Comparison of ENCODE assay signal across 10 cellular contexts in genomic region chr11:59174664-59175033, GRCh38. TPM values are rescaled to one million over a fixed set of nuclear protein-coding genes. Genes with fewer than 3 reads are reported as not detected.
A peak's percentile ranks its signal among the peaks of the same experiment; 100 is the strongest.
DNase-seq lines count a peak whose midpoint lies in the region; ATAC-seq and TF ChIP-seq lines count a peak whose summit lies in the region.
"Had no signal": no experiment of that assay in that cellular context is flagged by ENCODE, and none has a peak within 500 bp of the region (broad histone marks: within the 10 kb centered on the region; RNA-seq: fewer than 3 reads in every experiment).

No MANE protein-coding gene starts in this region.

- H3K36me3 ChIP-seq in gastroesophageal sphincter: no peaks in the 10 kb centered on the region
- H3K36me3 ChIP-seq in ovary: no peaks in the 10 kb centered on the region
- H3K36me3 ChIP-seq: uterus had no signal

- ATAC-seq in gastroesophageal sphincter: no peak
- no peak for ATAC-seq in HG03039 (IDR thresholded peaks at IDR 0.05; ENCODE audit: unreplicated experiment)
- ATAC-seq in GM18520 (IDR thresholded peaks at IDR 0.05; ENCODE audit: unreplicated experiment): no peak
- ATAC-seq in HG03342 (IDR thresholded peaks at IDR 0.05; ENCODE audit: unreplicated experiment): no peak

- WGBS in gastroesophageal sphincter (ENCODE audit: low coverage in 1 of 2), 2 donors: 85 to 100% methylated on average over 3 to 6 of the region's 7 CpGs
- 70 to 78% (median 72%) methylated on average over 7 of the region's 7 CpGs for WGBS in ovary, 3 donors

- no peaks in the 10 kb centered on the region for H3K9me3 ChIP-seq in gastroesophageal sphincter
- no peaks in the 10 kb centered on the region for H3K9me3 ChIP-seq in ovary
- H3K9me3 ChIP-seq: uterus had no signal

- H3K4me3 ChIP-seq in gastroesophageal sphincter (no peak overlapping the region), ovary (no peak overlapping the region)

- DNase-seq in G401 (ENCODE audit: low spot score): peak; percentile 10
- DNase-seq in RPMI8226: peak; percentile 4
- DNase-seq in ovary: peak in 2 of 5 donors; percentile 36 to 37
- DNase-seq in stimulated activated CD4-positive, alpha-beta T cell treated with anti-CD3 and anti-CD28 coated beads, Interleukin-1b, Interleukin-23, amount 100 ng/mL, for 48 hours: no peak
- DNase-seq: activated naive CD4-positive, alpha-beta T cell had no signal

- H3K27ac ChIP-seq in gastroesophageal sphincter (peak overlapping the region in 3 of 4 donors; percentile 0 to 77 (median 41)), ovary (peak overlapping the region; percentile 31 to 80)

- intact Hi-C loops in ovary (cut with DNase I): loop anchor here in 3 of 4 donors (5.0 to 10.0 kb wide), 3 partner anchors 33 to 113 kb away; no protein-coding TSS in a partner anchor

- H3K27me3 ChIP-seq in gastroesophageal sphincter (peaks cover 14% of the 10 kb centered on the region), ovary (no peaks in the 10 kb centered on the region)
- H3K27me3 ChIP-seq: uterus had no signal

- no peak for TF ChIP-seq CTCF in gastroesophageal sphincter (IDR thresholded peaks at IDR 0.05)
- no peak for TF ChIP-seq CTCF in ovary (IDR thresholded peaks at IDR 0.05)

- in situ Hi-C loops in G401 (cut with HindIII; ENCODE audit: low sequenced_read_pairs): no loop called here

- no peak for TF ChIP-seq POLR2A in gastroesophageal sphincter (IDR thresholded peaks at IDR 0.05)
- TF ChIP-seq POLR2A in ovary (IDR thresholded peaks at IDR 0.05): no peak

- H3K4me1 ChIP-seq in gastroesophageal sphincter (peaks cover 0 to 26% (median 11%) of the 10 kb centered on the region in 3 donors), ovary (ENCODE audit: insufficient read depth) (peaks cover 22% of the 10 kb centered on the region)

- TF ChIP-seq EP300 in gastroesophageal sphincter (IDR thresholded peaks at IDR 0.05) (no peak), ovary (IDR thresholded peaks at IDR 0.05) (no peak)

RNA-seq across cellular contexts. Expression of gene DTX4, which starts 2.7 kb away (rescaled TPM):
- total RNA-seq in G401 (2014; rRNA removed; shearing (Covaris generic)): 0.55 and 3.7 TPM in 2 replicates
- total RNA-seq in gastroesophageal sphincter: 1 to 10 TPM; 2.0 to 6.8 (median 6.2) TPM
- 10 to 100 TPM in 6 of 7 donors, 1 to 10 TPM in 1; 6.1 to 20.3 (median 16.8) TPM for total RNA-seq in ovary
- 10 to 100 TPM; 18.5 to 21.5 TPM for polyA plus RNA-seq in ovary

RNA-seq across cellular contexts. Expression of gene FAM111A, which starts 32.0 kb away (rescaled TPM):
- 2.2 and 4.2 TPM in 2 replicates for total RNA-seq in G401 (2014; rRNA removed; shearing (Covaris generic))
- total RNA-seq in gastroesophageal sphincter (10 to 100 TPM; 12.8 to 49.2 (median 22.7) TPM), ovary (10 to 100 TPM; 17.5 to 26.5 (median 20.4) TPM)
- polyA plus RNA-seq in ovary: 10 to 100 TPM; 10.6 to 22.1 TPM

RNA-seq across cellular contexts. Expression of gene MPEG1, which starts 38.1 kb away (rescaled TPM):
- not detected in 2 replicates for total RNA-seq in G401 (2014; rRNA removed; shearing (Covaris generic))
- total RNA-seq in gastroesophageal sphincter (10 to 100 TPM in 2 of 4 donors, 1 to 10 TPM in 2; 3.6 to 35.5 (median 11.4) TPM), ovary (10 to 100 TPM in 1 of 7 donors, 1 to 10 TPM in 6; 1.8 to 11.9 (median 3.9) TPM)
- polyA plus RNA-seq in ovary: 10 to 100 TPM in 1 of 2 donors, 1 to 10 TPM in 1; 2.4 to 28.5 TPM
